In genomic region chr12:110170535-110171185, GRCh38 we compare ENCODE assay signal across 29 cellular contexts. TPM values are rescaled to one million over a fixed set of nuclear protein-coding genes. Genes with fewer than 3 reads are reported as not detected.
DNase-seq lines count a peak whose midpoint lies in the region; ATAC-seq and TF ChIP-seq lines count a peak whose summit lies in the region.
"Had no signal": no experiment of that assay in that cellular context is flagged by ENCODE, and none has a peak within 500 bp of the region (broad histone marks: within the 10 kb centered on the region; RNA-seq: fewer than 3 reads in every experiment).

No MANE protein-coding gene starts in this region.

- H3K4me1 ChIP-seq in endodermal cell (ENCODE audit: control insufficient read depth, insufficient read depth, low read length) (no peaks in the 10 kb centered on the region), trophoblast cell (ENCODE audit: control insufficient read depth in 1 of 2, insufficient read depth in 2 of 2, low read length in 2 of 2) (no peaks in the 10 kb centered on the region)
- H3K4me1 ChIP-seq: breast epithelium, lower lobe of right lung, stomach, vagina had no signal

- intact Hi-C loops in left ventricle myocardium superior (cut with micrococcal nuclease), result no loop called here

- no peak overlapping the region for H3K27ac Mint-ChIP-seq in endodermal cell
- H3K27ac Mint-ChIP-seq: activated CD4-positive, alpha-beta memory T cell treated with anti-CD3 and anti-CD28 coated beads for 36 hours; activated T-cell treated with anti-CD3 and anti-CD28 coated beads, Interleukin-2, amount 50 U/mL, for 72 hours; B cell; CD8-positive, alpha-beta memory T cell; HFFc6; natural killer cell; T-helper 17 cell had no signal

- no peak overlapping the region for H2AK5ac ChIP-seq in trophoblast cell (ENCODE audit: low read length)

- no peak overlapping the region for H3K4ac ChIP-seq in trophoblast cell (ENCODE audit: low read depth, low read length)

- H3K9me3 Mint-ChIP-seq in endodermal cell, result peaks cover 18% of the 10 kb centered on the region
- H3K9me3 Mint-ChIP-seq: activated CD4-positive, alpha-beta memory T cell treated with anti-CD3 and anti-CD28 coated beads for 36 hours; activated T-cell treated with anti-CD3 and anti-CD28 coated beads, Interleukin-2, amount 50 U/mL, for 72 hours; CD8-positive, alpha-beta memory T cell; HFFc6; natural killer cell had no signal

- peaks cover 9% of the 10 kb centered on the region for H3K4me1 Mint-ChIP-seq in endodermal cell
- H3K4me1 Mint-ChIP-seq: CD8-positive, alpha-beta memory T cell; natural killer cell had no signal

- H3K9ac ChIP-seq in endodermal cell (ENCODE audit: extremely low read depth, low read length, poor library complexity, severe bottlenecking) (no peak overlapping the region), trophoblast cell (ENCODE audit: low read length) (no peak overlapping the region)

- TF ChIP-seq CTCF in endodermal cell (conservative IDR thresholded peaks at IDR 0.05), result no peak

- H2BK120ac ChIP-seq in trophoblast cell (ENCODE audit: insufficient read depth, low read length, poor library complexity), result no peak overlapping the region

- H3K4me2 ChIP-seq in trophoblast cell (ENCODE audit: low read length), result no peak overlapping the region

- H2BK5ac ChIP-seq in trophoblast cell (ENCODE audit: low read depth, low read length, poor library complexity), result no peak overlapping the region

- no peak overlapping the region for H3K4me3 Mint-ChIP-seq in endodermal cell
- H3K4me3 Mint-ChIP-seq: activated CD4-positive, alpha-beta memory T cell treated with anti-CD3 and anti-CD28 coated beads for 36 hours; activated T-cell treated with anti-CD3 and anti-CD28 coated beads, Interleukin-2, amount 50 U/mL, for 72 hours; B cell; CD8-positive, alpha-beta memory T cell; HFFc6; natural killer cell; T-helper 17 cell had no signal

- ATAC-seq in left ventricle myocardium superior (peak; percentile 88), GM21825 (IDR thresholded peaks at IDR 0.05; ENCODE audit: unreplicated experiment) (no peak)
- ATAC-seq: activated T-cell treated with anti-CD3 and anti-CD28 coated beads, Interleukin-2, amount 50 U/mL, for 72 hours; lower lobe of right lung; natural killer cell; T-helper 17 cell had no signal

- no peak overlapping the region for H4K8ac ChIP-seq in trophoblast cell (ENCODE audit: low read depth, low read length)

- H2AFZ ChIP-seq in trophoblast cell (ENCODE audit: insufficient read depth, low read length, poor library complexity), result no peak overlapping the region

- H3K36me3 ChIP-seq in endodermal cell (ENCODE audit: control insufficient read depth, insufficient read depth, low read length), result peaks cover 50% of the 10 kb centered on the region
- peaks cover 1 to 2% of the 10 kb centered on the region in 2 experiments for H3K36me3 ChIP-seq in trophoblast cell (ENCODE audit: control insufficient read depth in 1 of 2, insufficient read depth in 2 of 2, low read length in 2 of 2)
- H3K36me3 ChIP-seq: breast epithelium, SJCRH30, thyroid gland, vagina had no signal

- H3K79me1 ChIP-seq in trophoblast cell (ENCODE audit: low read length), result no peaks in the 10 kb centered on the region

- H4K12ac ChIP-seq in trophoblast cell (ENCODE audit: low read depth, low read length), result no peak overlapping the region

- H3K27me3 Mint-ChIP-seq in endodermal cell (ENCODE audit: insufficient read depth), result no peaks in the 10 kb centered on the region
- H3K27me3 Mint-ChIP-seq: activated CD4-positive, alpha-beta memory T cell treated with anti-CD3 and anti-CD28 coated beads for 36 hours; B cell; CD8-positive, alpha-beta memory T cell; T-helper 17 cell had no signal

- H3K14ac ChIP-seq in trophoblast cell (ENCODE audit: low read length), result no peak overlapping the region

- H3K18ac ChIP-seq in trophoblast cell (ENCODE audit: low read length), result no peak overlapping the region

- H3K4me3 ChIP-seq in endodermal cell (ENCODE audit: low read length), result no peak overlapping the region
- H3K4me3 ChIP-seq in trophoblast cell (ENCODE audit: low read depth, low read length), result no peak overlapping the region
- H3K4me3 ChIP-seq: breast epithelium, coronary artery, lower lobe of right lung, SJCRH30, stomach, thyroid gland, vagina had no signal

- peaks cover 33% of the 10 kb centered on the region for H3K9me3 ChIP-seq in endodermal cell (ENCODE audit: control insufficient read depth, low read length)
- H3K9me3 ChIP-seq in trophoblast cell (ENCODE audit: insufficient read depth, low read depth, low read length), result no peaks in the 10 kb centered on the region
- H3K9me3 ChIP-seq: breast epithelium, lower lobe of right lung, SJCRH30, stomach, thyroid gland, vagina had no signal

- no peak overlapping the region for H2BK12ac ChIP-seq in trophoblast cell (ENCODE audit: low read length)

- no peaks in the 10 kb centered on the region for H3K79me2 ChIP-seq in trophoblast cell (ENCODE audit: control insufficient read depth, insufficient read depth, low read length, poor library complexity)

- H3K36me3 Mint-ChIP-seq in endodermal cell (ENCODE audit: low read depth), result peaks cover 50% of the 10 kb centered on the region
- H3K36me3 Mint-ChIP-seq: activated CD4-positive, alpha-beta memory T cell treated with anti-CD3 and anti-CD28 coated beads for 36 hours; natural killer cell had no signal

- H3K27ac ChIP-seq in endodermal cell (ENCODE audit: low read depth, low read length) (peak overlapping the region; percentile 39), trophoblast cell (ENCODE audit: low read depth, low read length) (no peak overlapping the region)
- H3K27ac ChIP-seq: breast epithelium, coronary artery, lower lobe of right lung, SJCRH30, stomach, vagina had no signal

- no peaks in the 10 kb centered on the region for H3K27me3 ChIP-seq in endodermal cell (ENCODE audit: control insufficient read depth, insufficient read depth, low read length, poor library complexity, severe bottlenecking)
- no peaks in the 10 kb centered on the region for H3K27me3 ChIP-seq in trophoblast cell (ENCODE audit: insufficient read depth, low read length)
- H3K27me3 ChIP-seq: breast epithelium, SJCRH30, stomach, thyroid gland, vagina had no signal

- H3K23ac ChIP-seq in trophoblast cell (ENCODE audit: low read length), result no peak overlapping the region

- DNase-seq in SK-MEL-5 (ENCODE audit: low read depth, low spot score), result peak; percentile 87
- no peak for DNase-seq in endodermal cell
- no peak for DNase-seq in left ventricle myocardium superior
- DNase-seq in putamen (ENCODE audit: low spot score), result peak; percentile 75
- no peak for DNase-seq in SW 1271 (lab: John Stamatoyannopoulos, UW)
- no peak for DNase-seq in NCI-H446 treated with DMSO at 0.1 percent for 48 hours (lab: John Stamatoyannopoulos, UW)
- DNase-seq in trophoblast cell, result no peak
- DNase-seq: ACHN; activated CD4-positive, alpha-beta memory T cell treated with anti-CD3 and anti-CD28 coated beads for 36 hours; activated naive CD4-positive, alpha-beta T cell treated with Interleukin-2 at 50 U/mL for 16 hours; activated T-cell treated with anti-CD3 and anti-CD28 coated beads, Interleukin-2, amount 50 U/mL, for 72 hours; CD8-positive, alpha-beta memory T cell; DMS153; effector memory CD4-positive, alpha-beta T cell; HFFc6; kidney; lower lobe of right lung; natural killer cell; NCI-H1092; NCI-H1694; stomach; T-helper 17 cell; thyroid gland had no signal

- in situ Hi-C loops in SK-MEL-5 (cut with HindIII; ENCODE audit: low pct_unique_long_range_greater_than_20kb, low sequenced_read_pairs), result no loop called here

- no peak overlapping the region for H4K91ac ChIP-seq in trophoblast cell (ENCODE audit: low read depth, low read length)

RNA-seq across cellular contexts. Expression of gene IFT81, which starts 46.5 kb away (rescaled TPM):
- 74.7 and 77.1 TPM in 2 replicates for total RNA-seq in SK-MEL-5 (2014; rRNA removed; shearing (Covaris generic))
- polyA plus RNA-seq in SK-MEL-5 (2015; cell fraction: cytosol; rRNA removed), result 65.9 and 80.2 TPM in 2 replicates
- polyA plus RNA-seq in SK-MEL-5 (2015; cell fraction: nucleus; rRNA removed), result 175 and 204 TPM in 2 replicates
- total RNA-seq in endodermal cell, result 10 to 100 TPM; 20.2 to 29.6 TPM
- 31.5 TPM for polyA plus RNA-seq in endodermal cell (2013, experiment 1 of 2)
- polyA plus RNA-seq in endodermal cell (2013, experiment 2 of 2), result 36.8 TPM
- total RNA-seq in left ventricle myocardium superior, result 9.4 TPM
- polyA plus RNA-seq in trophoblast cell (2013), result 5.7 and 6.3 TPM in 2 replicates

Comparison
In these comparisons a context has a peak if more than half of its experiments do, and no peak if none do; other contexts are left out.
1. DNase-seq: peak in SK-MEL-5 (single experiment) and putamen (single experiment); none in endodermal cell (single experiment), left ventricle myocardium superior (single experiment), SW 1271 (0 of 2), NCI-H446 treated with DMSO at 0.1 percent for 48 hours (single experiment) and trophoblast cell (0 of 2).